1 cellular context compared by ENCODE assay signal in genomic region chr22:36433318-36434231, GRCh38.
TF ChIP-seq lines count a peak whose summit lies in the region.

No MANE protein-coding gene starts in this region.

TF ChIP-seq in HEK293, 187 proteins besides CTCF, POLR2A, EP300 and RAD21 (continued from another document):
- TF ChIP-seq ZNF692 (tag by site-specific recombination; IDR thresholded peaks at IDR 0.05): peak; percentile 52
- 0 out of 2 replicates have a peak, but pooled peaks have one; percentile 11 for TF ChIP-seq PRDM10 (tag by site-specific recombination; IDR thresholded peaks at IDR 0.05)
- no peak for TF ChIP-seq ZNF785 (tag by site-specific recombination; IDR thresholded peaks at IDR 0.05)
- TF ChIP-seq GLIS2 (tag by site-specific recombination; IDR thresholded peaks at IDR 0.05): peak; percentile 69
- TF ChIP-seq KLF16 (tag by site-specific recombination; IDR thresholded peaks at IDR 0.05): 0 out of 2 replicates have a peak, but pooled peaks have one; percentile 22
- no peak for TF ChIP-seq ZEB2 (tag by site-specific recombination; IDR thresholded peaks at IDR 0.05)
- TF ChIP-seq ZFHX2 (tag by site-specific recombination; conservative IDR thresholded peaks at IDR 0.05): peak; percentile 98
- peak; percentile 44; the same call in 1 of the 2 replicates for TF ChIP-seq ZBTB17 (tag by site-specific recombination; IDR thresholded peaks at IDR 0.05)
- peak; percentile 97 for TF ChIP-seq ZNF366 (tag by site-specific recombination; conservative IDR thresholded peaks at IDR 0.05)
